Comparison of ENCODE assay signal across 13 cellular contexts in genomic region chr4:95107004-95107403, GRCh38.
DNase-seq lines count a peak whose midpoint lies in the region; ATAC-seq and TF ChIP-seq lines count a peak whose summit lies in the region.
"Had no signal": no experiment of that assay in that cellular context is flagged by ENCODE, and none has a peak within 500 bp of the region (broad histone marks: within the 10 kb centered on the region; RNA-seq: fewer than 3 reads in every experiment).

No MANE protein-coding gene starts in this region.

- no peak overlapping the region for H3K9ac ChIP-seq in IMR-90 (ENCODE audit: low read depth, low read length)
- H3K9ac ChIP-seq in SK-N-SH: no peak overlapping the region
- H3K9ac ChIP-seq: BLaER1 had no signal

- H3K27ac ChIP-seq in IMR-90 (ENCODE audit: insufficient read depth, low read length) (no peak overlapping the region), SK-N-SH (ENCODE audit: low read depth in 2 of 2, low read length in 1 of 2) (peak overlapping the region in 1 of 2 experiments; percentile 19; a peak in 3 of 4 replicates), body of pancreas (no peak overlapping the region)
- H3K27ac ChIP-seq: BLaER1 had no signal

- TF ChIP-seq CTCF in IMR-90 (conservative IDR thresholded peaks at IDR 0.05; ENCODE audit: low read depth, low read length) (no peak), SK-N-SH (IDR thresholded peaks at IDR 0.05) (no peak), fibroblast of mammary gland (conservative IDR thresholded peaks at IDR 0.05; ENCODE audit: control insufficient read depth, insufficient read depth, low read depth, low read length) (no peak), body of pancreas (IDR thresholded peaks at IDR 0.05) (no peak)

- peaks cover 9% of the 10 kb centered on the region; the same call in 1 of the 2 replicates for H3K4me1 ChIP-seq in IMR-90 (ENCODE audit: control insufficient read depth, insufficient read depth, low read length)
- H3K4me1 ChIP-seq in SK-N-SH (ENCODE audit: control insufficient read depth in 1 of 2, insufficient read depth in 2 of 2, low read depth in 1 of 2, low read length in 1 of 2): peaks cover 7 to 16% of the 10 kb centered on the region in 2 experiments
- peaks cover 22% of the 10 kb centered on the region for H3K4me1 ChIP-seq in body of pancreas
- H3K4me1 ChIP-seq: BLaER1 had no signal

- POLR2A ChIA-PET in IMR-90 (lab: Charles Lee; ENCODE audit: unreplicated experiment): no interaction called here
- POLR2A ChIA-PET in SK-N-SH (lab: Yijun Ruan, JAX): no interaction called here

- in situ Hi-C loops in IMR-90 (cut with MboI; ENCODE audit: low sequenced_read_pairs): loop anchor here (5.0 to 25.0 kb wide), 4 partner anchors 345 to 1320 kb away; partner anchors contain the start of gene BMPR1B

- H3K4me3 ChIP-seq in IMR-90 (ENCODE audit: insufficient read depth, low read depth, low read length) (no peak overlapping the region), SK-N-SH (ENCODE audit: low read depth in 2 of 2, low read length in 1 of 2) (no peak overlapping the region), fibroblast of mammary gland (ENCODE audit: control insufficient read depth, low read depth, low read length) (no peak overlapping the region), body of pancreas (no peak overlapping the region)
- H3K4me3 ChIP-seq: BLaER1 had no signal

- no peak for TF ChIP-seq EP300 in SK-N-SH (IDR thresholded peaks at IDR 0.05; ENCODE audit: borderline replicate concordance in 1 of 2, low read depth in 1 of 2, low read length in 1 of 2)

- H4K5ac ChIP-seq in IMR-90 (ENCODE audit: low read depth, low read length): no peak overlapping the region

- H3F3A ChIP-seq in SK-N-SH (replicated peaks; ENCODE audit: insufficient read depth): peaks cover 12% of the 10 kb centered on the region

- H2BK5ac ChIP-seq in IMR-90 (ENCODE audit: low read depth, low read length, poor library complexity, severe bottlenecking): no peak overlapping the region

- H4K20me1 ChIP-seq in IMR-90 (ENCODE audit: insufficient read depth, low read length) (peaks cover 4% of the 10 kb centered on the region; the same call in 1 of the 2 replicates), SK-N-SH (ENCODE audit: insufficient read depth) (no peaks in the 10 kb centered on the region)
- H4K20me1 ChIP-seq: BLaER1 had no signal

- H3K79me1 ChIP-seq in IMR-90 (ENCODE audit: low read depth in 1 of 2, low read length in 2 of 2): no peaks in the 10 kb centered on the region

- H3K9me3 ChIP-seq in IMR-90 (ENCODE audit: control insufficient read depth, insufficient read depth, low read length) (no peaks in the 10 kb centered on the region), SK-N-SH (no peaks in the 10 kb centered on the region), body of pancreas (no peaks in the 10 kb centered on the region)
- H3K9me3 ChIP-seq: BLaER1, Caco-2 had no signal

- no peak overlapping the region for H2AK9ac ChIP-seq in IMR-90 (replicated peaks; ENCODE audit: low read depth, low read length, poor library complexity)

- no peak overlapping the region for H3K56ac ChIP-seq in IMR-90 (ENCODE audit: extremely low read depth, insufficient read depth, low read length)

- H3K36me3 ChIP-seq in IMR-90 (ENCODE audit: control insufficient read depth, insufficient read depth, low read length) (no peaks in the 10 kb centered on the region), SK-N-SH (replicated peaks in 1 of 2; ENCODE audit: control insufficient read depth in 1 of 2, insufficient read depth in 2 of 2, low read length in 1 of 2) (no peaks in the 10 kb centered on the region), body of pancreas (replicated peaks in 1 of 2; ENCODE audit: insufficient read depth in 1 of 2, low read depth in 2 of 2) (no peaks in the 10 kb centered on the region)
- H3K36me3 ChIP-seq: BLaER1 had no signal

- ATAC-seq in IMR-90 (ENCODE audit: low read depth) (no peak), body of pancreas (no peak), left cardiac atrium (no peak)

- no peak overlapping the region for H2AFZ ChIP-seq in IMR-90 (replicated peaks; ENCODE audit: low read length, poor library complexity)
- no peak overlapping the region for H2AFZ ChIP-seq in SK-N-SH (ENCODE audit: low read depth)

- H2BK120ac ChIP-seq in IMR-90 (ENCODE audit: low read depth, low read length): no peak overlapping the region

- no peak overlapping the region; the same call in 1 of the 2 replicates for H2AK5ac ChIP-seq in IMR-90 (ENCODE audit: low read depth, low read length)

- no peak overlapping the region for H2BK15ac ChIP-seq in IMR-90 (ENCODE audit: low read depth, low read length)

- intact Hi-C loops in IMR-90 (cut with micrococcal nuclease): no loop called here
- intact Hi-C loops in body of pancreas (cut with DNase I): no loop called here
- intact Hi-C loops in left cardiac atrium (cut with DNase I): no loop called here

- H3K18ac ChIP-seq in IMR-90 (ENCODE audit: low read depth, low read length): no peak overlapping the region

- TF ChIP-seq RAD21 in IMR-90 (IDR thresholded peaks at IDR 0.05; ENCODE audit: low read length) (no peak), SK-N-SH (IDR thresholded peaks at IDR 0.05; ENCODE audit: low read length) (no peak)

- DNase-seq in IMR-90 (peak; percentile 3), SK-N-SH (no peak), fibroblast of mammary gland (ENCODE audit: low read depth) (peak; percentile 33), NCI-H1694 treated with DMSO at 0.1 percent for 48 hours (lab: John Stamatoyannopoulos, UW) (no peak), body of pancreas (no peak), left cardiac atrium (no peak), NCI-H1092 (lab: John Stamatoyannopoulos, UW) (no peak)
- DNase-seq: AML-193; Caco-2; CD8-positive, alpha-beta memory T cell; DMS53; GF-D8 had no signal

- H3K4me2 ChIP-seq in IMR-90 (ENCODE audit: low read depth, low read length): no peak overlapping the region
- H3K4me2 ChIP-seq in SK-N-SH: peak overlapping the region; percentile 24; the same call in 1 of the 2 replicates
- H3K4me2 ChIP-seq: BLaER1 had no signal

- no peak overlapping the region for H2BK20ac ChIP-seq in IMR-90 (ENCODE audit: low read depth, low read length)

- TF ChIP-seq POLR2A in IMR-90 (IDR thresholded peaks at IDR 0.05; ENCODE audit: low read depth, low read length) (no peak), body of pancreas (IDR thresholded peaks at IDR 0.05) (no peak)

- H3K27me3 ChIP-seq in IMR-90 (ENCODE audit: control insufficient read depth, insufficient read depth, low read length) (peaks cover 4% of the 10 kb centered on the region), SK-N-SH (ENCODE audit: insufficient read depth) (no peaks in the 10 kb centered on the region), body of pancreas (no peaks in the 10 kb centered on the region)
- H3K27me3 ChIP-seq: BLaER1 had no signal

- no peaks in the 10 kb centered on the region for H3K9me2 ChIP-seq in SK-N-SH

- no peak overlapping the region for H3K23ac ChIP-seq in IMR-90 (ENCODE audit: low read depth, low read length)

- H3K14ac ChIP-seq in IMR-90 (replicated peaks; ENCODE audit: low read depth, low read length): no peak overlapping the region

- no peak overlapping the region for H3K4ac ChIP-seq in IMR-90 (ENCODE audit: low read depth, low read length)

- no peaks in the 10 kb centered on the region for H3K79me2 ChIP-seq in SK-N-SH (ENCODE audit: insufficient read depth)

- dilution Hi-C loops in IMR-90 (cut with HindIII; ENCODE audit: low sequenced_read_pairs, unreplicated experiment): loop anchor here (25.0 kb wide), 1 partner anchor 470 kb away; no protein-coding TSS in a partner anchor

- H3K9me1 ChIP-seq in IMR-90 (ENCODE audit: insufficient read depth, low read length): no peaks in the 10 kb centered on the region

- H4K8ac ChIP-seq in IMR-90 (ENCODE audit: low read depth in 2 of 2, low read length in 2 of 2): no peak overlapping the region

- no peak overlapping the region for H4K91ac ChIP-seq in IMR-90 (ENCODE audit: insufficient read depth, low read depth, low read length)

- no TSS peak for BruUV-seq in IMR-90 (replicated peaks; lab: Mats Ljungman, UMichigan)

- CTCF ChIA-PET in IMR-90 (lab: Yijun Ruan, JAX) (no interaction called here), SK-N-SH (lab: Yijun Ruan, JAX) (no interaction called here)

TF ChIP-seq in IMR-90, 13 proteins besides CTCF, POLR2A, EP300 and RAD21 (continues in another document):
- TF ChIP-seq BHLHE40 (IDR thresholded peaks at IDR 0.05; ENCODE audit: low read depth, low read length) (no peak), ELK1 (IDR thresholded peaks at IDR 0.05; ENCODE audit: borderline replicate concordance, low read depth, low read length) (no peak), CHD1 (IDR thresholded peaks at IDR 0.05; ENCODE audit: low read depth, low read length) (no peak), FOS (IDR thresholded peaks at IDR 0.05; ENCODE audit: low read depth, low read length) (no peak), MXI1 (IDR thresholded peaks at IDR 0.05; ENCODE audit: borderline replicate concordance, low read depth, low read length) (no peak), SMC3 (IDR thresholded peaks at IDR 0.05; ENCODE audit: low read depth, low read length) (no peak)

TF ChIP-seq in SK-N-SH, 30 proteins besides CTCF, POLR2A, EP300 and RAD21:
- TF ChIP-seq FOXM1 (IDR thresholded peaks at IDR 0.05; ENCODE audit: low read depth) (no peak), GATA2 (CRISPR knock-in tag; IDR thresholded peaks at IDR 0.05) (no peak), USF1 (IDR thresholded peaks at IDR 0.05; ENCODE audit: borderline replicate concordance, low read depth) (no peak), MEF2A (IDR thresholded peaks at IDR 0.05; ENCODE audit: borderline replicate concordance, low read depth) (no peak), GABPA (IDR thresholded peaks at IDR 0.05; ENCODE audit: low read depth) (no peak), CHD2 (IDR thresholded peaks at IDR 0.05; ENCODE audit: low read length, partially characterized antibody) (no peak), TCF12 (IDR thresholded peaks at IDR 0.05) (no peak), RCOR1 (IDR thresholded peaks at IDR 0.05; ENCODE audit: low read length) (no peak), EZH2phosphoT487 (IDR thresholded peaks at IDR 0.05; ENCODE audit: borderline replicate concordance, low read depth) (no peak), SMC3 (IDR thresholded peaks at IDR 0.05; ENCODE audit: low read depth, low read length) (no peak), ELF1 (IDR thresholded peaks at IDR 0.05) (no peak), SIN3A (IDR thresholded peaks at IDR 0.05; ENCODE audit: borderline replicate concordance, low read depth, low read length) (no peak), TAF1 (IDR thresholded peaks at IDR 0.05; ENCODE audit: borderline replicate concordance, low read depth, low read length) (no peak)

Comparison
In these comparisons a context has a peak if more than half of its experiments do, and no peak if none do; other contexts are left out.
1. DNase-seq: peak in IMR-90 (single experiment) and fibroblast of mammary gland (single experiment); none in SK-N-SH (single experiment), NCI-H1694 treated with DMSO at 0.1 percent for 48 hours (single experiment), body of pancreas (0 of 4), left cardiac atrium (single experiment) and NCI-H1092 (single experiment).